8 cellular contexts compared by ENCODE assay signal in genomic region chr1:110312188-110313121, GRCh38. TPM values are rescaled to one million over a fixed set of nuclear protein-coding genes. Genes with fewer than 3 reads are reported as not detected.
A peak's percentile ranks its signal among the peaks of the same experiment; 100 is the strongest.
DNase-seq lines count a peak whose midpoint lies in the region; ATAC-seq and TF ChIP-seq lines count a peak whose summit lies in the region.

No MANE protein-coding gene starts in this region.

- no peaks in the 10 kb centered on the region for H4K20me1 ChIP-seq in neural cell (ENCODE audit: insufficient read depth)

- H3K9me3 Mint-ChIP-seq in stimulated activated naive CD8-positive, alpha-beta T cell treated with anti-CD3 and anti-CD28 coated beads, Interleukin-15, amount 100 ng/mL, for 72 hours, result no peaks in the 10 kb centered on the region

- H3K4me1 Mint-ChIP-seq in stimulated activated naive CD8-positive, alpha-beta T cell treated with anti-CD3 and anti-CD28 coated beads, Interleukin-15, amount 100 ng/mL, for 72 hours, result peaks cover 5% of the 10 kb centered on the region

- no peaks in the 10 kb centered on the region for H3K27me3 Mint-ChIP-seq in stimulated activated naive CD8-positive, alpha-beta T cell treated with anti-CD3 and anti-CD28 coated beads, Interleukin-15, amount 100 ng/mL, for 72 hours

- no peak overlapping the region for H3K4me3 ChIP-seq in Peyer's patch
- no peak overlapping the region for H3K4me3 ChIP-seq in fibroblast of the aortic adventitia (ENCODE audit: low read depth, low read length)
- no peak overlapping the region for H3K4me3 ChIP-seq in neural cell (ENCODE audit: low read length)

- no peak for TF ChIP-seq POLR2A in Peyer's patch (IDR thresholded peaks at IDR 0.05)

- peak overlapping the region in 1 of 2 donors; percentile 85 for H3K27ac Mint-ChIP-seq in stimulated activated naive CD8-positive, alpha-beta T cell treated with anti-CD3 and anti-CD28 coated beads, Interleukin-15, amount 100 ng/mL, for 72 hours

- H3K4me1 ChIP-seq in Peyer's patch, result peaks cover 0 to 10% (median 0%) of the 10 kb centered on the region in 4 donors

- ATAC-seq in stimulated activated naive CD8-positive, alpha-beta T cell treated with anti-CD3 and anti-CD28 coated beads, Interleukin-15, amount 100 ng/mL, for 72 hours, result peak; percentile 97
- ATAC-seq in GM21390 (IDR thresholded peaks at IDR 0.05; ENCODE audit: unreplicated experiment), result no peak

- H3K9me3 ChIP-seq in Peyer's patch (no peaks in the 10 kb centered on the region), neural cell (ENCODE audit: low read length) (no peaks in the 10 kb centered on the region)

- no peak for TF ChIP-seq EP300 in neural cell (conservative IDR thresholded peaks at IDR 0.05; ENCODE audit: poor library complexity, severe bottlenecking)

- H3K79me2 ChIP-seq in neural cell (replicated peaks; ENCODE audit: insufficient read depth, low read length), result no peaks in the 10 kb centered on the region

- TF ChIP-seq RAD21 in neural cell (conservative IDR thresholded peaks at IDR 0.05), result peak; percentile 100

- H3K4me2 ChIP-seq in neural cell (ENCODE audit: low read length), result no peak overlapping the region

- no peak overlapping the region for H3K4me3 Mint-ChIP-seq in stimulated activated naive CD8-positive, alpha-beta T cell treated with anti-CD3 and anti-CD28 coated beads, Interleukin-15, amount 100 ng/mL, for 72 hours

- TF ChIP-seq CTCF in Peyer's patch (IDR thresholded peaks at IDR 0.05) (peak; percentile 73 to 95 (median 93)), fibroblast of the aortic adventitia (IDR thresholded peaks at IDR 0.05; ENCODE audit: insufficient read depth, low read length) (peak; percentile 95), neural cell (IDR thresholded peaks at IDR 0.05; ENCODE audit: poor library complexity, severe bottlenecking) (peak; percentile 98)

- peak; percentile 82 for DNase-seq in ELF-1 (ENCODE audit: low read depth, low spot score)
- peak; percentile 74 for DNase-seq in HuH-7 (ENCODE audit: low spot score)
- peak; percentile 70 to 89 (median 83) for DNase-seq in Peyer's patch
- peak; percentile 44 to 55 for DNase-seq in activated T-helper 1 cell treated with anti-CD3 and anti-CD28 coated beads, Interleukin-2, amount 50 U/mL, for 16 hours (ENCODE audit: low read depth in 1 of 2, low spot score in 1 of 2)
- DNase-seq in fibroblast of the aortic adventitia (ENCODE audit: low read depth), result peak; percentile 87
- DNase-seq in stimulated activated naive CD8-positive, alpha-beta T cell treated with anti-CD3 and anti-CD28 coated beads, Interleukin-15, amount 100 ng/mL, for 72 hours, result peak; percentile 66 to 73

- no peaks in the 10 kb centered on the region for H3F3A ChIP-seq in neural cell (ENCODE audit: insufficient read depth, low read length, poor library complexity, severe bottlenecking)

- H3K36me3 ChIP-seq in Peyer's patch (no peaks in the 10 kb centered on the region), neural cell (ENCODE audit: insufficient read depth, low read length) (no peaks in the 10 kb centered on the region)

- H3K9me2 ChIP-seq in neural cell (ENCODE audit: insufficient read depth, low read length), result no peaks in the 10 kb centered on the region

- no peak overlapping the region for H3K9ac ChIP-seq in neural cell (ENCODE audit: low read length)

- H2AFZ ChIP-seq in neural cell (ENCODE audit: low read depth, low read length), result no peak overlapping the region

- H3K27ac ChIP-seq in Peyer's patch (no peak overlapping the region), neural cell (ENCODE audit: low read length) (no peak overlapping the region)

- H3K27me3 ChIP-seq in Peyer's patch (no peaks in the 10 kb centered on the region), neural cell (ENCODE audit: insufficient read depth, low read depth, low read length) (no peaks in the 10 kb centered on the region)

TF ChIP-seq in neural cell, 6 proteins besides CTCF, POLR2A, EP300 and RAD21:
- TF ChIP-seq TAF1 (IDR thresholded peaks at IDR 0.05; ENCODE audit: low read depth), result no peak
- TF ChIP-seq, protein P1, sequence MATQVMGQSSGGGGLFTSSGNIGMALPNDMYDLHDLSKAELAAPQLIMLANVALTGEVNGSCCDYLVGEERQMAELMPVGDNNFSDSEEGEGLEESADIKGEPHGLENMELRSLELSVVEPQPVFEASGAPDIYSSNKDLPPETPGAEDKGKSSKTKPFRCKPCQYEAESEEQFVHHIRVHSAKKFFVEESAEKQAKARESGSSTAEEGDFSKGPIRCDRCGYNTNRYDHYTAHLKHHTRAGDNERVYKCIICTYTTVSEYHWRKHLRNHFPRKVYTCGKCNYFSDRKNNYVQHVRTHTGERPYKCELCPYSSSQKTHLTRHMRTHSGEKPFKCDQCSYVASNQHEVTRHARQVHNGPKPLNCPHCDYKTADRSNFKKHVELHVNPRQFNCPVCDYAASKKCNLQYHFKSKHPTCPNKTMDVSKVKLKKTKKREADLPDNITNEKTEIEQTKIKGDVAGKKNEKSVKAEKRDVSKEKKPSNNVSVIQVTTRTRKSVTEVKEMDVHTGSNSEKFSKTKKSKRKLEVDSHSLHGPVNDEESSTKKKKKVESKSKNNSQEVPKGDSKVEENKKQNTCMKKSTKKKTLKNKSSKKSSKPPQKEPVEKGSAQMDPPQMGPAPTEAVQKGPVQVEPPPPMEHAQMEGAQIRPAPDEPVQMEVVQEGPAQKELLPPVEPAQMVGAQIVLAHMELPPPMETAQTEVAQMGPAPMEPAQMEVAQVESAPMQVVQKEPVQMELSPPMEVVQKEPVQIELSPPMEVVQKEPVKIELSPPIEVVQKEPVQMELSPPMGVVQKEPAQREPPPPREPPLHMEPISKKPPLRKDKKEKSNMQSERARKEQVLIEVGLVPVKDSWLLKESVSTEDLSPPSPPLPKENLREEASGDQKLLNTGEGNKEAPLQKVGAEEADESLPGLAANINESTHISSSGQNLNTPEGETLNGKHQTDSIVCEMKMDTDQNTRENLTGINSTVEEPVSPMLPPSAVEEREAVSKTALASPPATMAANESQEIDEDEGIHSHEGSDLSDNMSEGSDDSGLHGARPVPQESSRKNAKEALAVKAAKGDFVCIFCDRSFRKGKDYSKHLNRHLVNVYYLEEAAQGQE (IDR thresholded peaks at IDR 0.05; ENCODE audit: borderline replicate concordance), result no peak
- peak; percentile 100 for TF ChIP-seq SMC3 (conservative IDR thresholded peaks at IDR 0.05; ENCODE audit: poor library complexity)

RNA-seq across cellular contexts. Expression of gene RBM15, which starts 26.7 kb away (rescaled TPM):
- total RNA-seq in Peyer's patch (10 to 100 TPM; 49.2 to 97.6 (median 80.9) TPM), fibroblast of the aortic adventitia (ENCODE audit: low replicate concordance) (23.1 and 43.9 TPM in 2 replicates)
- 8.1 and 9.0 TPM in 2 replicates for polyA plus RNA-seq in neural cell
- polyA minus RNA-seq in neural cell, result 74.3 and 78.1 TPM in 2 replicates
